15 cellular contexts compared by ENCODE assay signal in genomic region chr13:99285432-99286182, GRCh38. TPM values are rescaled to one million over a fixed set of nuclear protein-coding genes. Genes with fewer than 3 reads are reported as not detected.
DNase-seq lines count a peak whose midpoint lies in the region; ATAC-seq, FAIRE-seq and TF ChIP-seq lines count a peak whose summit lies in the region.
"Had no signal": no experiment of that assay in that cellular context is flagged by ENCODE, and none has a peak within 500 bp of the region (broad histone marks: within the 10 kb centered on the region; RNA-seq: fewer than 3 reads in every experiment).

No MANE protein-coding gene starts in this region.

- no peak overlapping the region for H3K4me3 Mint-ChIP-seq in central memory CD8-positive, alpha-beta T cell
- H3K4me3 Mint-ChIP-seq in stimulated activated memory B cell treated with anti-CD40 and anti-IgM and Interleukin-4, amounts not matched to agents 10 μg/mL and 1 μg/mL and 100 μg/mL, for 72 hours: no peak overlapping the region
- H3K4me3 Mint-ChIP-seq: activated CD4-positive, alpha-beta T cell treated with anti-CD3 and anti-CD28 coated beads, Interleukin-2, amount 10 ng/mL, durations not matched to agents 24 days and 14 days; stimulated activated naive CD8-positive, alpha-beta T cell treated with anti-CD3 and anti-CD28 coated beads, Interleukin-15, amount 100 ng/mL, for 72 hours had no signal

- H3K27ac ChIP-seq in Peyer's patch: peak overlapping the region; percentile 38 to 58 (median 50)
- peak overlapping the region; percentile 46 for H3K27ac ChIP-seq in HepG2 (ENCODE audit: extremely low read length, insufficient read depth, low read length)

- ATAC-seq in central memory CD8-positive, alpha-beta T cell (replicated peaks; ENCODE audit: extremely low read depth, poor library complexity, severe bottlenecking): no peak
- peak; percentile 94 for ATAC-seq in HepG2
- ATAC-seq in stimulated activated memory B cell treated with anti-CD40 and anti-IgM and Interleukin-4, amounts not matched to agents 10 μg/mL and 1 μg/mL and 100 μg/mL, for 72 hours: no peak
- ATAC-seq in GM19455 (IDR thresholded peaks at IDR 0.05; ENCODE audit: unreplicated experiment): no peak
- ATAC-seq: stimulated activated naive CD8-positive, alpha-beta T cell treated with anti-CD3 and anti-CD28 coated beads, Interleukin-15, amount 100 ng/mL, for 72 hours had no signal

- peaks cover 88% of the 10 kb centered on the region for H3K4me1 Mint-ChIP-seq in central memory CD8-positive, alpha-beta T cell
- H3K4me1 Mint-ChIP-seq in stimulated activated memory B cell treated with anti-CD40 and anti-IgM and Interleukin-4, amounts not matched to agents 10 μg/mL and 1 μg/mL and 100 μg/mL, for 72 hours: peaks cover 96% of the 10 kb centered on the region

- H3K4me3 ChIP-seq in Peyer's patch (no peak overlapping the region), HepG2 (replicated peaks in 1 of 3; ENCODE audit: insufficient read depth in 1 of 3, low read depth in 2 of 3, low read length in 3 of 3) (no peak overlapping the region)
- H3K4me3 ChIP-seq: lung, skin epidermis had no signal

- peak overlapping the region; percentile 97 for H3K27ac Mint-ChIP-seq in central memory CD8-positive, alpha-beta T cell (ENCODE audit: low read depth)
- peak overlapping the region; percentile 92 for H3K27ac Mint-ChIP-seq in stimulated activated memory B cell treated with anti-CD40 and anti-IgM and Interleukin-4, amounts not matched to agents 10 μg/mL and 1 μg/mL and 100 μg/mL, for 72 hours
- H3K27ac Mint-ChIP-seq: activated CD4-positive, alpha-beta T cell treated with anti-CD3 and anti-CD28 coated beads, Interleukin-2, amount 10 ng/mL, durations not matched to agents 24 days and 14 days had no signal

- H3K4me1 ChIP-seq in Peyer's patch: peaks cover 0 to 44% (median 24%) of the 10 kb centered on the region in 4 donors
- H3K4me1 ChIP-seq in HepG2 (ENCODE audit: insufficient read depth, low read length): peaks cover 17% of the 10 kb centered on the region

- in situ Hi-C loops in HepG2 (cut with HindIII; ENCODE audit: extremely low pct_ligation_motif_present, low pct_unique_long_range_greater_than_20kb): no loop called here

- no peak overlapping the region for H3K9ac ChIP-seq in HepG2 (ENCODE audit: insufficient read depth, low read depth, low read length)

- H4K20me1 ChIP-seq in HepG2 (ENCODE audit: insufficient read depth, low read length): no peaks in the 10 kb centered on the region; the same call in 1 of the 2 replicates

- no peaks in the 10 kb centered on the region for H3K27me3 Mint-ChIP-seq in central memory CD8-positive, alpha-beta T cell
- no peaks in the 10 kb centered on the region for H3K27me3 Mint-ChIP-seq in stimulated activated memory B cell treated with anti-CD40 and anti-IgM and Interleukin-4, amounts not matched to agents 10 μg/mL and 1 μg/mL and 100 μg/mL, for 72 hours
- H3K27me3 Mint-ChIP-seq: activated CD4-positive, alpha-beta T cell treated with anti-CD3 and anti-CD28 coated beads, Interleukin-2, amount 10 ng/mL, durations not matched to agents 24 days and 14 days; stimulated activated naive CD8-positive, alpha-beta T cell treated with anti-CD3 and anti-CD28 coated beads, Interleukin-15, amount 100 ng/mL, for 72 hours had no signal

- POLR2A ChIA-PET in HepG2 (lab: Yijun Ruan, JAX): no interaction called here

- no peaks in the 10 kb centered on the region for H3K9me3 Mint-ChIP-seq in central memory CD8-positive, alpha-beta T cell
- no peaks in the 10 kb centered on the region for H3K9me3 Mint-ChIP-seq in stimulated activated memory B cell treated with anti-CD40 and anti-IgM and Interleukin-4, amounts not matched to agents 10 μg/mL and 1 μg/mL and 100 μg/mL, for 72 hours
- H3K9me3 Mint-ChIP-seq: activated CD4-positive, alpha-beta T cell treated with anti-CD3 and anti-CD28 coated beads, Interleukin-2, amount 10 ng/mL, durations not matched to agents 24 days and 14 days; stimulated activated naive CD8-positive, alpha-beta T cell treated with anti-CD3 and anti-CD28 coated beads, Interleukin-15, amount 100 ng/mL, for 72 hours had no signal

- H2AFZ ChIP-seq in HepG2 (ENCODE audit: low read length): no peak overlapping the region

- no peaks in the 10 kb centered on the region for H3K27me3 ChIP-seq in Peyer's patch
- H3K27me3 ChIP-seq in HepG2 (ENCODE audit: control insufficient read depth in 1 of 2, insufficient read depth in 2 of 2, low read length in 2 of 2): no peaks in the 10 kb centered on the region

- TF ChIP-seq EP300 in HepG2 (IDR thresholded peaks at IDR 0.05; ENCODE audit: low read depth in 2 of 2, low read length in 2 of 2) (no peak), HepG2 (CRISPR knock-in tag; IDR thresholded peaks at IDR 0.05; ENCODE audit: borderline replicate concordance) (no peak)

- TF ChIP-seq CTCF in Peyer's patch (IDR thresholded peaks at IDR 0.05) (no peak), HepG2 (CRISPR knock-in tag; IDR thresholded peaks at IDR 0.05) (no peak)

- DNase-seq in Peyer's patch: peak in 1 of 3 donors; percentile 67
- DNase-seq in central memory CD8-positive, alpha-beta T cell (ENCODE audit: low spot score in 2 of 2): no peak
- DNase-seq in HepG2 (ENCODE audit: low spot score): peak; percentile 42
- no peak for DNase-seq in NCI-H510A treated with DMSO at 0.1 percent for 48 hours (lab: John Stamatoyannopoulos, UW)
- no peak for DNase-seq in DMS153 (lab: John Stamatoyannopoulos, UW)
- DNase-seq: activated CD4-positive, alpha-beta T cell treated with anti-CD3 and anti-CD28 coated beads, Interleukin-2, amount 10 ng/mL, durations not matched to agents 24 days and 14 days; H7; NCI-H774; stimulated activated naive CD8-positive, alpha-beta T cell treated with anti-CD3 and anti-CD28 coated beads, Interleukin-15, amount 100 ng/mL, for 72 hours had no signal

- WGBS in HepG2 (ENCODE audit: low lambda C conversion rate): 85% methylated on average over 10 of the region's 10 CpGs

- H3K36me3 ChIP-seq in Peyer's patch (no peaks in the 10 kb centered on the region), HepG2 (replicated peaks in 1 of 2; ENCODE audit: control insufficient read depth in 1 of 2, insufficient read depth in 2 of 2, low read length in 2 of 2) (peaks cover 2 to 9% of the 10 kb centered on the region in 2 experiments; a peak in 4 of 5 replicates)

- TF ChIP-seq POLR2A in Peyer's patch (IDR thresholded peaks at IDR 0.05): no peak
- TF ChIP-seq POLR2A in HepG2 (IDR thresholded peaks at IDR 0.05; ENCODE audit: insufficient read depth in 1 of 2, low read depth in 2 of 2, low read length in 2 of 2): no peak

- H3K9me3 ChIP-seq in Peyer's patch (no peaks in the 10 kb centered on the region), HepG2 (ENCODE audit: low read length) (no peaks in the 10 kb centered on the region)

- BruUV-seq in HepG2 (replicated peaks; lab: Mats Ljungman, UMichigan): no TSS peak

- peaks cover 23% of the 10 kb centered on the region for H3K36me3 Mint-ChIP-seq in central memory CD8-positive, alpha-beta T cell (ENCODE audit: insufficient read depth)
- peaks cover 20% of the 10 kb centered on the region for H3K36me3 Mint-ChIP-seq in stimulated activated memory B cell treated with anti-CD40 and anti-IgM and Interleukin-4, amounts not matched to agents 10 μg/mL and 1 μg/mL and 100 μg/mL, for 72 hours

- FAIRE-seq in HepG2 (lab: Jason Lieb, UNC): peak; percentile 80

- intact Hi-C loops in HepG2 (cut with micrococcal nuclease; ENCODE audit: unreplicated experiment): no loop called here

- CTCF ChIA-PET in HepG2 (lab: Yijun Ruan, JAX; ENCODE audit: low intra/inter-chr PET ratio, low total read pairs): no interaction called here

- peak overlapping the region; percentile 14; the same call in 1 of the 2 replicates for H3K4me2 ChIP-seq in HepG2 (ENCODE audit: low read depth, low read length)

- no peaks in the 10 kb centered on the region for H3K79me2 ChIP-seq in HepG2 (ENCODE audit: insufficient read depth, low read length)

- no peak for TF ChIP-seq RAD21 in HepG2 (CRISPR knock-in tag; IDR thresholded peaks at IDR 0.05)

RNA-seq across cellular contexts. Expression of gene GPR183, which starts 21.6 kb away (rescaled TPM):
- total RNA-seq in Peyer's patch: 10 to 100 TPM in 1 of 4 donors, 1 to 10 TPM in 3; 1.1 to 24.8 (median 3.9) TPM
- not detected in 2 replicates for total RNA-seq in HepG2 (2016; rRNA removed; fragmentation: Illumina TruSeq; extraction: Trizol)
- not detected in 2 replicates for total RNA-seq in HepG2 (2016; cell fraction: cytosol; rRNA removed; fragmentation: Illumina TruSeq; extraction: Trizol; ENCODE audit: low read depth)
- total RNA-seq in HepG2 (2016; cell fraction: insoluble cytoplasmic fraction; rRNA removed; fragmentation: Illumina TruSeq; extraction: Trizol): not detected in 2 replicates
- not detected in 2 replicates for total RNA-seq in HepG2 (2016; cell fraction: membrane; rRNA removed; fragmentation: Illumina TruSeq; extraction: Trizol)
- total RNA-seq in HepG2 (2016; cell fraction: nucleus; rRNA removed; fragmentation: Illumina TruSeq; extraction: Trizol): not detected in 2 replicates
- not detected in 2 replicates for polyA plus RNA-seq in HepG2 (2011; rRNA removed)
- polyA plus RNA-seq in HepG2 (2011; cell fraction: cytosol; rRNA removed): not detected in 2 replicates
- polyA plus RNA-seq in HepG2 (2011; cell fraction: nucleus; rRNA removed): not detected in 2 replicates
- 0.08 TPM in 1 of 2 replicates, not detected in the other for polyA plus RNA-seq in HepG2 (2012)
- polyA plus RNA-seq in HepG2 (2016; cell fraction: cytosol; fragmentation: Illumina TruSeq; extraction: Trizol; ENCODE audit: low read depth): not detected in 2 replicates
- polyA plus RNA-seq in HepG2 (2016; cell fraction: insoluble cytoplasmic fraction; fragmentation: Illumina TruSeq; extraction: Trizol; ENCODE audit: low read depth): not detected in 2 replicates
- polyA plus RNA-seq in HepG2 (2016; cell fraction: membrane; fragmentation: Illumina TruSeq; extraction: Trizol; ENCODE audit: low read depth): not detected in 2 replicates
- not detected in 2 replicates for polyA plus RNA-seq in HepG2 (2016; cell fraction: nucleus; fragmentation: Illumina TruSeq; extraction: Trizol; ENCODE audit: insufficient read depth, low read depth)
- not detected in 2 replicates for polyA minus RNA-seq in HepG2 (2011; rRNA and poly(A)+ RNA removed; ENCODE audit: low replicate concordance)
- not detected in 2 replicates for polyA minus RNA-seq in HepG2 (2011; cell fraction: cytosol; rRNA and poly(A)+ RNA removed)
- polyA minus RNA-seq in HepG2 (2011; cell fraction: nucleus; rRNA and poly(A)+ RNA removed): 0.26 TPM in 1 of 2 replicates, not detected in the other
- total RNA-seq: fibroblast of lung, H7 had no signal

RNA-seq across cellular contexts. Expression of gene GPR18, which starts 27.4 kb away (rescaled TPM):
- total RNA-seq in Peyer's patch (1 to 10 TPM in 1 of 4 donors, under 1 TPM in 1, not detected in 2; 0.53 to 4.1 TPM), HepG2 (2016; rRNA removed; fragmentation: Illumina TruSeq; extraction: Trizol) (not detected in 2 replicates)
- total RNA-seq in HepG2 (2016; cell fraction: cytosol; rRNA removed; fragmentation: Illumina TruSeq; extraction: Trizol; ENCODE audit: low read depth): not detected in 2 replicates
- not detected in 2 replicates for total RNA-seq in HepG2 (2016; cell fraction: insoluble cytoplasmic fraction; rRNA removed; fragmentation: Illumina TruSeq; extraction: Trizol)
- not detected in 2 replicates for total RNA-seq in HepG2 (2016; cell fraction: membrane; rRNA removed; fragmentation: Illumina TruSeq; extraction: Trizol)
- total RNA-seq in HepG2 (2016; cell fraction: nucleus; rRNA removed; fragmentation: Illumina TruSeq; extraction: Trizol): not detected in 2 replicates
- not detected in 2 replicates for polyA plus RNA-seq in HepG2 (2011; rRNA removed)
- not detected in 2 replicates for polyA plus RNA-seq in HepG2 (2011; cell fraction: cytosol; rRNA removed)
- polyA plus RNA-seq in HepG2 (2011; cell fraction: nucleus; rRNA removed): not detected in 2 replicates
- 0.09 and 0.13 TPM in 2 replicates for polyA plus RNA-seq in HepG2 (2012)
- not detected in 2 replicates for polyA plus RNA-seq in HepG2 (2016; cell fraction: cytosol; fragmentation: Illumina TruSeq; extraction: Trizol; ENCODE audit: low read depth)
- not detected in 2 replicates for polyA plus RNA-seq in HepG2 (2016; cell fraction: insoluble cytoplasmic fraction; fragmentation: Illumina TruSeq; extraction: Trizol; ENCODE audit: low read depth)
- not detected in 2 replicates for polyA plus RNA-seq in HepG2 (2016; cell fraction: membrane; fragmentation: Illumina TruSeq; extraction: Trizol; ENCODE audit: low read depth)
- polyA plus RNA-seq in HepG2 (2016; cell fraction: nucleus; fragmentation: Illumina TruSeq; extraction: Trizol; ENCODE audit: insufficient read depth, low read depth): not detected in 2 replicates
- polyA minus RNA-seq in HepG2 (2011; rRNA and poly(A)+ RNA removed; ENCODE audit: low replicate concordance): not detected in 2 replicates
- not detected in 2 replicates for polyA minus RNA-seq in HepG2 (2011; cell fraction: cytosol; rRNA and poly(A)+ RNA removed)
- polyA minus RNA-seq in HepG2 (2011; cell fraction: nucleus; rRNA and poly(A)+ RNA removed): 0.26 TPM in 1 of 2 replicates, not detected in the other
- total RNA-seq: fibroblast of lung had no signal
- polyA plus RNA-seq: BJ, fibroblast of lung had no signal
